Comparison of ENCODE assay signal across 12 cellular contexts in the genomic region with DNA sequence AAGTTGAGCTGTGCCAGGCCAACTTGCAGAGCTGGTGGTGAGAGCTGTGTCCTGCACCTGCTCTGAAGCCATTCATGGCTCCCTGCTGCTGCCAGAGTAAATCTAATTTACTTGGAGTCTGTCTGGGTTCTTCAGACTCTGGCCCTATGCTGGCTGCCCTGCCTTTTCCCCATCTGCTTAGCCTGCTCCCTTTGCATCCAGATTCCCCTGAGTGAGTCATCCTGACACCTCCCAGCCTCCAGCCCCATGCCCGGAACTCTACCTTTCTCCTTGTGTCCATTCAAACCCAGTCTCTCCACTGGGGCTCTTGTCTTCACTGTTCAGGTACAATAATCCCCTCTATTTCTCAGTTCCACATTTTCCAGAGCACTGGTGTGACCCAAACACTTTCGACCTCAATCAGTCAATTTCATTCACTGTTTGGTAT.
DNase-seq lines count a peak whose midpoint lies in the region; ATAC-seq and TF ChIP-seq lines count a peak whose summit lies in the region.
"Had no signal": no experiment of that assay in that cellular context is flagged by ENCODE, and none has a peak within 500 bp of the region (broad histone marks: within the 10 kb centered on the region; RNA-seq: fewer than 3 reads in every experiment).

No MANE protein-coding gene starts in this region.

- ATAC-seq in HG03103 (IDR thresholded peaks at IDR 0.05; ENCODE audit: low read depth, unreplicated experiment): peak; percentile 79
- no peak for ATAC-seq in HG03354 (IDR thresholded peaks at IDR 0.05; ENCODE audit: poor library complexity, severe bottlenecking, unreplicated experiment)
- ATAC-seq in HG03521 (IDR thresholded peaks at IDR 0.05; ENCODE audit: unreplicated experiment): no peak
- ATAC-seq: upper lobe of right lung had no signal

- H3K27ac Mint-ChIP-seq in nephron progenitor cell (peak overlapping the region; percentile 5), glutamatergic neuron (ENCODE audit: unreplicated experiment) (no peak overlapping the region)
- H3K27ac Mint-ChIP-seq: activated naive CD8-positive, alpha-beta T cell had no signal

- peaks cover 33% of the 10 kb centered on the region for H3K27me3 ChIP-seq in osteoblast (ENCODE audit: insufficient read depth, low read length)
- H3K27me3 ChIP-seq: upper lobe of right lung had no signal

- H3K36me3 ChIP-seq in osteoblast (ENCODE audit: insufficient read depth, low read length): no peaks in the 10 kb centered on the region
- H3K36me3 ChIP-seq: upper lobe of right lung had no signal

- no peak overlapping the region for H3K27ac ChIP-seq in osteoblast (ENCODE audit: low read depth, low read length)
- H3K27ac ChIP-seq: upper lobe of right lung had no signal

- no peaks in the 10 kb centered on the region for H3K36me3 Mint-ChIP-seq in nephron progenitor cell (ENCODE audit: low read depth)
- no peaks in the 10 kb centered on the region for H3K36me3 Mint-ChIP-seq in glutamatergic neuron (ENCODE audit: unreplicated experiment)
- H3K36me3 Mint-ChIP-seq: activated naive CD8-positive, alpha-beta T cell had no signal

- H3K9me3 ChIP-seq in osteoblast (ENCODE audit: low read depth, low read length): no peaks in the 10 kb centered on the region
- H3K9me3 ChIP-seq: upper lobe of right lung had no signal

- H3K4me2 ChIP-seq in osteoblast (ENCODE audit: insufficient read depth, low read length): no peak overlapping the region

- no peak overlapping the region for H3K4me3 Mint-ChIP-seq in nephron progenitor cell
- no peak overlapping the region for H3K4me3 Mint-ChIP-seq in glutamatergic neuron (ENCODE audit: unreplicated experiment)
- H3K4me3 Mint-ChIP-seq: activated naive CD8-positive, alpha-beta T cell had no signal

- H3K4me1 Mint-ChIP-seq in nephron progenitor cell: peaks cover 30% of the 10 kb centered on the region
- H3K4me1 Mint-ChIP-seq in glutamatergic neuron (ENCODE audit: low read depth, unreplicated experiment): peaks cover 7% of the 10 kb centered on the region

- no peak for TF ChIP-seq CTCF in GM12865 (IDR thresholded peaks at IDR 0.05; ENCODE audit: insufficient read depth, low read depth, low read length, missing control alignments)
- TF ChIP-seq CTCF in nephron progenitor cell (IDR thresholded peaks at IDR 0.05): no peak
- no peak for TF ChIP-seq CTCF in osteoblast (IDR thresholded peaks at IDR 0.05; ENCODE audit: extremely low read depth, low read depth, low read length)
- no peak for TF ChIP-seq CTCF in glutamatergic neuron (IDR thresholded peaks at IDR 0.05; ENCODE audit: partially characterized antibody, unreplicated experiment)

- no peaks in the 10 kb centered on the region for H4K20me1 ChIP-seq in osteoblast (ENCODE audit: insufficient read depth, low read length)

- H3K4me1 ChIP-seq in osteoblast (ENCODE audit: insufficient read depth, low read length): peaks cover 23% of the 10 kb centered on the region
- H3K4me1 ChIP-seq: upper lobe of right lung had no signal

- DNase-seq in GM12865 (ENCODE audit: low read depth) (peak; percentile 8), cerebellum (ENCODE audit: low spot score) (peak; percentile 24), nephron progenitor cell (no peak), osteoblast (ENCODE audit: insufficient read length, low spot score, missing footprints) (no peak), glutamatergic neuron (no peak)
- DNase-seq: NCI-H1417 treated with DMSO at 0.1 percent for 48 hours, T1000, upper lobe of right lung had no signal

- H3K27me3 Mint-ChIP-seq in nephron progenitor cell (ENCODE audit: low read depth, poor library complexity) (peaks cover 2% of the 10 kb centered on the region), glutamatergic neuron (ENCODE audit: unreplicated experiment) (peaks cover 2% of the 10 kb centered on the region)
- H3K27me3 Mint-ChIP-seq: activated naive CD8-positive, alpha-beta T cell had no signal

- H3K4me3 ChIP-seq in GM12865 (ENCODE audit: low read depth, low read length): no peak overlapping the region
- no peak overlapping the region for H3K4me3 ChIP-seq in osteoblast (ENCODE audit: insufficient read depth, low read length)
- H3K4me3 ChIP-seq: upper lobe of right lung had no signal

- no peaks in the 10 kb centered on the region for H3K79me2 ChIP-seq in osteoblast (ENCODE audit: insufficient read depth, low read length)

- H3K9me3 Mint-ChIP-seq in nephron progenitor cell (no peaks in the 10 kb centered on the region), glutamatergic neuron (ENCODE audit: unreplicated experiment) (peaks cover 2% of the 10 kb centered on the region)

- no peak overlapping the region for H2AFZ ChIP-seq in osteoblast (ENCODE audit: low read length)

Comparison
In these comparisons a context has a peak if more than half of its experiments do, and no peak if none do; other contexts are left out.
1. DNase-seq: peak in GM12865 (single experiment) and cerebellum (single experiment); none in nephron progenitor cell (single experiment), osteoblast (single experiment) and glutamatergic neuron (single experiment).